2 cellular contexts compared by ENCODE assay signal in genomic region chr2:44084850-44085249, GRCh38.
TF ChIP-seq lines count a peak whose summit lies in the region.

No MANE protein-coding gene starts in this region.

TF ChIP-seq in HepG2, 621 proteins besides CTCF, POLR2A, EP300 and RAD21:
- TF ChIP-seq ZNF121 (CRISPR knock-in tag; IDR thresholded peaks at IDR 0.05) (peak; percentile 88), ZBED4 (CRISPR knock-in tag; IDR thresholded peaks at IDR 0.05; ENCODE audit: borderline replicate concordance) (no peak)

TF ChIP-seq in H1, 55 proteins besides CTCF, POLR2A, EP300 and RAD21:
- TF ChIP-seq ASH2L (IDR thresholded peaks at IDR 0.05; ENCODE audit: low read length) (no peak), E2F6 (IDR thresholded peaks at IDR 0.05) (no peak), NANOG (IDR thresholded peaks at IDR 0.05; ENCODE audit: insufficient read depth, low read depth, low read length, poor library complexity, severe bottlenecking) (no peak), TAF7 (optimal IDR thresholded peaks at IDR 0.05; ENCODE audit: borderline replicate concordance, low read depth, low read length) (no peak), RFX5 (IDR thresholded peaks at IDR 0.05; ENCODE audit: borderline replicate concordance, low read depth, low read length) (no peak), HDAC6 (IDR thresholded peaks at IDR 0.05; ENCODE audit: low read depth, low read length) (no peak), HDAC2 (IDR thresholded peaks at IDR 0.05; ENCODE audit: borderline replicate concordance in 1 of 2, low read depth in 2 of 2, low read length in 2 of 2) (no peak), NRF1 (IDR thresholded peaks at IDR 0.05; ENCODE audit: low read depth, low read length) (no peak), KDM4A (IDR thresholded peaks at IDR 0.05; ENCODE audit: low read depth, low read length, severe bottlenecking) (no peak), ATF3 (IDR thresholded peaks at IDR 0.05; ENCODE audit: insufficient read depth, low read depth, low read length) (no peak), ZNF274 (IDR thresholded peaks at IDR 0.05; ENCODE audit: borderline replicate concordance, extremely low read depth, low read length) (no peak), JUND (IDR thresholded peaks at IDR 0.05; ENCODE audit: low read length) (no peak), KDM5A (IDR thresholded peaks at IDR 0.05; ENCODE audit: low read length) (no peak)
